22 cellular contexts compared by ENCODE assay signal in genomic region chr3:20235796-20236195, GRCh38. TPM values are rescaled to one million over a fixed set of nuclear protein-coding genes. Genes with fewer than 3 reads are reported as not detected.
DNase-seq lines count a peak whose midpoint lies in the region; ATAC-seq, FAIRE-seq and TF ChIP-seq lines count a peak whose summit lies in the region.
"Had no signal": no experiment of that assay in that cellular context is flagged by ENCODE, and none has a peak within 500 bp of the region (broad histone marks: within the 10 kb centered on the region; RNA-seq: fewer than 3 reads in every experiment).

No MANE protein-coding gene starts in this region.

- no peaks in the 10 kb centered on the region for H3K9me3 Mint-ChIP-seq in CD8-positive, alpha-beta T cell
- H3K9me3 Mint-ChIP-seq: GM23338 had no signal

- H3K4me1 ChIP-seq in K562 (replicated peaks in 1 of 2; ENCODE audit: control insufficient read depth in 2 of 2, insufficient read depth in 2 of 2, low read length in 2 of 2) = no peaks in the 10 kb centered on the region
- H3K4me1 ChIP-seq in CD8-positive, alpha-beta T cell (ENCODE audit: insufficient read depth, low read length) = no peaks in the 10 kb centered on the region
- H3K4me1 ChIP-seq: HAP-1, Peyer's patch had no signal

- TF ChIP-seq RAD21 in K562 (CRISPR knock-in tag; conservative IDR thresholded peaks at IDR 0.05 in 1 of 2, IDR thresholded peaks at IDR 0.05 in 1 of 2) = no peak

- in situ Hi-C loops in K562 (cut with MboI) = loop anchor here (10.0 kb wide), 1 partner anchor 419 kb away; no protein-coding TSS in a partner anchor

- CTCF ChIA-PET in K562 (lab: Yijun Ruan, JAX; ENCODE audit: low intra/inter-chr PET ratio) = no interaction called here
- CTCF ChIA-PET in CD8-positive, alpha-beta T cell (lab: Charles Lee) = no interaction called here

- WGBS in K562 (ENCODE audit: insufficient coverage, low coverage, missing lambda C conversion rate) = 11% methylated on average over 2 of the region's 7 CpGs

- H3K9me3 ChIP-seq in K562 (replicated peaks; ENCODE audit: control insufficient read depth, insufficient read depth, low read depth, low read length) = no peaks in the 10 kb centered on the region
- H3K9me3 ChIP-seq in CD8-positive, alpha-beta T cell (ENCODE audit: low read length) = no peaks in the 10 kb centered on the region
- H3K9me3 ChIP-seq: HAP-1, Peyer's patch had no signal

- TF ChIP-seq EP300 in K562 (IDR thresholded peaks at IDR 0.05; ENCODE audit: low read length) = no peak

- FAIRE-seq in K562 (lab: Jason Lieb, UNC) = no peak
- FAIRE-seq: D721Med had no signal

- H3K27me3 Mint-ChIP-seq in CD8-positive, alpha-beta T cell (ENCODE audit: low read depth) = no peaks in the 10 kb centered on the region
- H3K27me3 Mint-ChIP-seq: CD8-positive, alpha-beta memory T cell had no signal

- no TSS peak for BruUV-seq in K562 (replicated peaks; lab: Mats Ljungman, UMichigan)

- no peaks in the 10 kb centered on the region for H3K9me1 ChIP-seq in K562 (ENCODE audit: control insufficient read depth, insufficient read depth, low read length)

- H3K9ac ChIP-seq in K562 (ENCODE audit: insufficient read depth in 1 of 2, low read depth in 2 of 2, low read length in 2 of 2) = no peak overlapping the region
- H3K9ac ChIP-seq: KMS-11 had no signal

- H3K27ac Mint-ChIP-seq in CD8-positive, alpha-beta T cell = no peak overlapping the region
- H3K27ac Mint-ChIP-seq: CD8-positive, alpha-beta memory T cell; GM23338 had no signal

- H3K4me3 ChIP-seq in K562 = no peak overlapping the region
- no peak overlapping the region for H3K4me3 ChIP-seq in CD8-positive, alpha-beta T cell (ENCODE audit: low read depth, low read length)
- H3K4me3 ChIP-seq: GM23338, HAP-1, Peyer's patch had no signal

- no peaks in the 10 kb centered on the region for H3K79me2 ChIP-seq in K562 (ENCODE audit: control insufficient read depth, insufficient read depth, low read length)

- no peaks in the 10 kb centered on the region for H3K36me3 Mint-ChIP-seq in CD8-positive, alpha-beta T cell

- peak overlapping the region; percentile 18; the same call in 1 of the 2 replicates for H2AFZ ChIP-seq in K562 (ENCODE audit: low read depth, low read length)
- H2AFZ ChIP-seq: GM23338 had no signal

- DNase-seq in K562 (ENCODE audit: extremely low read depth in 1 of 4, low spot score in 3 of 4) = no peak
- DNase-seq in COLO668 (lab: John Stamatoyannopoulos, UW; ENCODE audit: unreplicated experiment) = no peak
- no peak for DNase-seq in HCEC 1CT
- DNase-seq in CD8-positive, alpha-beta T cell = no peak
- no peak for DNase-seq in SHP77 treated with DMSO at 0.1 percent for 48 hours (lab: John Stamatoyannopoulos, UW)
- DNase-seq: AML-193; C1 segment of cervical spinal cord; CD8-positive, alpha-beta memory T cell; DMS53; GDM1; NCI-H1105; NCI-H2029 treated with DMSO at 0.1 percent for 48 hours; NCI-H524 treated with DMSO at 0.1 percent for 48 hours; NCI-H82; Peyer's patch had no signal

- H3K27ac ChIP-seq in 22Rv1 (peak overlapping the region; percentile 65), K562 (ENCODE audit: extremely low read depth, low read depth, low read length) (no peak overlapping the region)
- H3K27ac ChIP-seq in CD8-positive, alpha-beta T cell (ENCODE audit: low read depth, low read length) = no peak overlapping the region
- H3K27ac ChIP-seq: KMS-11, Peyer's patch had no signal

- H3K4me2 ChIP-seq in K562 (ENCODE audit: insufficient read depth, low read length) = no peak overlapping the region
- H3K4me2 ChIP-seq: GM23338, KMS-11 had no signal

- H3K27me3 ChIP-seq in K562 (ENCODE audit: control insufficient read depth in 2 of 2, insufficient read depth in 2 of 2, low read length in 2 of 2) = no peaks in the 10 kb centered on the region
- H3K27me3 ChIP-seq in CD8-positive, alpha-beta T cell (ENCODE audit: insufficient read depth, low read length) = no peaks in the 10 kb centered on the region
- H3K27me3 ChIP-seq: Peyer's patch had no signal

- no peak overlapping the region for H3K4me3 Mint-ChIP-seq in CD8-positive, alpha-beta T cell
- H3K4me3 Mint-ChIP-seq: GM23338 had no signal

- TF ChIP-seq POLR2A in K562 (conservative IDR thresholded peaks at IDR 0.05) = no peak

- intact Hi-C loops in K562 (cut with micrococcal nuclease) = no loop called here
- intact Hi-C loops in CD8-positive, alpha-beta T cell (cut with DNase I, micrococcal nuclease) = no loop called here

- H4K20me1 ChIP-seq in K562 (replicated peaks; ENCODE audit: control insufficient read depth, insufficient read depth, low read length) = no peaks in the 10 kb centered on the region

- H3K36me3 ChIP-seq in K562 (ENCODE audit: control insufficient read depth, insufficient read depth, low read length) = no peaks in the 10 kb centered on the region
- H3K36me3 ChIP-seq in CD8-positive, alpha-beta T cell (ENCODE audit: insufficient read depth, low read length) = no peaks in the 10 kb centered on the region
- H3K36me3 ChIP-seq: HAP-1, Peyer's patch had no signal

- H3K4me1 Mint-ChIP-seq in CD8-positive, alpha-beta T cell (ENCODE audit: low read depth) = no peaks in the 10 kb centered on the region
- H3K4me1 Mint-ChIP-seq: CD8-positive, alpha-beta memory T cell; GM23338 had no signal

- ATAC-seq in GM18909 (IDR thresholded peaks at IDR 0.05; ENCODE audit: poor library complexity, unreplicated experiment) (peak; percentile 59), HG02884 (IDR thresholded peaks at IDR 0.05; ENCODE audit: unreplicated experiment) (peak; percentile 91), K562 (no peak)
- ATAC-seq in CD8-positive, alpha-beta T cell = no peak
- ATAC-seq: GM23338 had no signal

- POLR2A ChIA-PET in K562 (lab: Yijun Ruan, JAX) = no interaction called here
- POLR2A ChIA-PET in CD8-positive, alpha-beta T cell (lab: Charles Lee) = no interaction called here

- no peak for TF ChIP-seq CTCF in 22Rv1 (IDR thresholded peaks at IDR 0.05)
- no peak for TF ChIP-seq CTCF in K562 (IDR thresholded peaks at IDR 0.05 in 2 of 3, conservative IDR thresholded peaks at IDR 0.05 in 1 of 3; ENCODE audit: insufficient read depth in 2 of 3, low read depth in 1 of 3, low read length in 3 of 3)
- TF ChIP-seq CTCF in CD8-positive, alpha-beta T cell (IDR thresholded peaks at IDR 0.05) = no peak

TF ChIP-seq in K562, 482 proteins besides CTCF, POLR2A, EP300 and RAD21 (continues in another document):
- TF ChIP-seq TFAM (CRISPR knock-in tag; conservative IDR thresholded peaks at IDR 0.05) (no peak), STAT6 (CRISPR knock-in tag; IDR thresholded peaks at IDR 0.05) (no peak), XRCC4 (IDR thresholded peaks at IDR 0.05; ENCODE audit: extremely low read depth, insufficient read depth, insufficient read length) (no peak), SPI1 (IDR thresholded peaks at IDR 0.05; ENCODE audit: borderline replicate concordance, low read depth, low read length) (no peak), ETV1 (tag; conservative IDR thresholded peaks at IDR 0.05; ENCODE audit: low read depth) (no peak), MBD1 (CRISPR knock-in tag; IDR thresholded peaks at IDR 0.05) (no peak)

RNA-seq across cellular contexts. Expression of gene SGO1, which starts 49.8 kb away (rescaled TPM):
- 11.6 and 39.0 TPM in 2 replicates for total RNA-seq in K562 (2011; cell fraction: chromatin; rRNA removed; ENCODE audit: low replicate concordance)
- total RNA-seq in K562 (2011; cell fraction: nucleolus; rRNA removed) = 9.2 and 9.6 TPM in 2 replicates
- total RNA-seq in K562 (2011; cell fraction: nucleoplasm; rRNA removed) = 25.8 and 42.7 TPM in 2 replicates
- total RNA-seq in K562 (2014; rRNA removed) (19.6 and 22.1 TPM in 2 replicates), K562 (2014; rRNA removed; fragmentation: Illumina TruSeq; extraction: Trizol) (37.9 and 41.9 TPM in 2 replicates), K562 (2015; rRNA removed; fragmentation: Illumina TruSeq; extraction: Trizol) (36.8 and 39.1 TPM in 2 replicates), K562 (2021) (37.4 and 37.7 TPM in 2 replicates)
- polyA plus RNA-seq in K562 (2011; rRNA removed) (18.0 and 20.0 TPM in 2 replicates), K562 (2014; fragmentation: Illumina TruSeq; extraction: Trizol) (46.5 and 57.3 TPM in 2 replicates), K562 (2014; fragmentation: Nextera tagmentation; extraction: Ambion mirVana) (10 to 100 TPM; 13.7 to 17.0 TPM), K562 (2014; rRNA removed) (23.9 and 28.2 TPM in 2 replicates)
- 5.4 and 8.4 TPM in 2 replicates for polyA plus RNA-seq in K562 (2011; cell fraction: cytosol; rRNA removed)
- polyA plus RNA-seq in K562 (2011; cell fraction: nucleus; rRNA removed) = 9.7 and 9.8 TPM in 2 replicates
- polyA plus RNA-seq in K562 (2012) = 23.7 and 24.2 TPM in 2 replicates
- polyA minus RNA-seq in K562 (2011; rRNA and poly(A)+ RNA removed) = 23.6 and 31.6 TPM in 2 replicates
- 12.6 and 13.3 TPM in 2 replicates for polyA minus RNA-seq in K562 (2011; cell fraction: cytosol; rRNA and poly(A)+ RNA removed)
- polyA minus RNA-seq in K562 (2011; cell fraction: nucleus; rRNA and poly(A)+ RNA removed) = 15.6 and 22.7 TPM in 2 replicates
- total RNA-seq in CD8-positive, alpha-beta T cell = under 1 TPM; 0.33 to 0.71 TPM

Comparison
In these comparisons a context has a peak if more than half of its experiments do, and no peak if none do; other contexts are left out.
1. ATAC-seq: peak in GM18909 (single experiment) and HG02884 (single experiment); none in K562 (single experiment) and CD8-positive, alpha-beta T cell (single experiment).
2. RNA of gene SGO1, which starts 49.8 kb away (total RNA-seq): 9.2 to 42.7 TPM in K562; 0.33 to 0.71 TPM in CD8-positive, alpha-beta T cell; every median in the first group is over 4 times any median in the second.